In genomic region chr2:18520605-18521031, GRCh38 we compare ENCODE assay signal across 8 cellular contexts. TPM values are rescaled to one million over a fixed set of nuclear protein-coding genes. Genes with fewer than 3 reads are reported as not detected.
A peak's percentile ranks its signal among the peaks of the same experiment; 100 is the strongest.
DNase-seq lines count a peak whose midpoint lies in the region; ATAC-seq and TF ChIP-seq lines count a peak whose summit lies in the region.

No MANE protein-coding gene starts in this region.

- no peaks in the 10 kb centered on the region for H3K27me3 ChIP-seq in AG04450 (ENCODE audit: control insufficient read depth, insufficient read depth, low read length)

- H3K4me1 Mint-ChIP-seq in central memory CD8-positive, alpha-beta T cell, result no peaks in the 10 kb centered on the region

- no peak overlapping the region for H3K27ac Mint-ChIP-seq in central memory CD8-positive, alpha-beta T cell (ENCODE audit: low read depth)

- no peak overlapping the region for H3K27ac ChIP-seq in AG04450 (ENCODE audit: low read depth, low read length)

- DNase-seq in AG04450 (ENCODE audit: low read depth, low spot score) (peak; percentile 68), NCI-H2227 treated with DMSO at 0.1 percent for 48 hours (lab: John Stamatoyannopoulos, UW) (peak; percentile 53), kidney tubule cell (ENCODE audit: low spot score) (peak; percentile 70)
- peak; percentile 58 for DNase-seq in activated CD4-positive, alpha-beta T cell treated with anti-CD3 and anti-CD28 coated beads for 1 hour
- DNase-seq in central memory CD8-positive, alpha-beta T cell (ENCODE audit: low spot score in 2 of 2), result peak; percentile 54 to 68
- DNase-seq in stimulated activated CD4-positive, alpha-beta T cell treated with anti-CD3 and anti-CD28 coated beads, Interleukin-2, amount 100 ng/mL, for 24 hours, result peak; percentile 82

- no peak overlapping the region for H3K4me3 ChIP-seq in AG04450 (ENCODE audit: low read depth, low read length)

- H3K9me3 ChIP-seq in AG04450 (ENCODE audit: control insufficient read depth, insufficient read depth, low read length), result no peaks in the 10 kb centered on the region

- H3K27me3 Mint-ChIP-seq in central memory CD8-positive, alpha-beta T cell, result peaks cover 38% of the 10 kb centered on the region

- peak; percentile 88 for ATAC-seq in GM18858 (IDR thresholded peaks at IDR 0.05; ENCODE audit: unreplicated experiment)
- peak; percentile 91 for ATAC-seq in HG03097 (IDR thresholded peaks at IDR 0.05; ENCODE audit: low FRiP score, unreplicated experiment)
- ATAC-seq in central memory CD8-positive, alpha-beta T cell (replicated peaks; ENCODE audit: extremely low read depth, poor library complexity, severe bottlenecking), result peak; percentile 56

- H3K9me3 Mint-ChIP-seq in central memory CD8-positive, alpha-beta T cell, result no peaks in the 10 kb centered on the region

- no peak overlapping the region for H3K4me3 Mint-ChIP-seq in central memory CD8-positive, alpha-beta T cell

- POLR2A ChIA-PET in AG04450 (lab: Yijun Ruan, JAX), result interaction anchor here (1.1 to 1.2 kb wide), 2 partner anchors 271 to 838 kb away, joined by 3 to 5 read pairs; partner anchors contain the start of gene OSR1

- TF ChIP-seq CTCF in AG04450 (IDR thresholded peaks at IDR 0.05; ENCODE audit: low read depth, low read length), result peak; percentile 96

- CTCF ChIA-PET in AG04450 (lab: Charles Lee), result interaction anchor here (0.5 to 4.9 kb wide), 50 partner anchors 8 to 1343 kb away, joined by 3 to 85 read pairs (median 5); partner anchors contain the start of gene OSR1

- H3K36me3 Mint-ChIP-seq in central memory CD8-positive, alpha-beta T cell (ENCODE audit: insufficient read depth), result no peaks in the 10 kb centered on the region

RNA-seq across cellular contexts. Expression of gene RDH14, which starts 39.8 kb away (rescaled TPM):
- polyA plus RNA-seq in AG04450 (2011; rRNA removed), result 19.5 and 25.1 TPM in 2 replicates
- polyA minus RNA-seq in AG04450 (2011; rRNA and poly(A)+ RNA removed), result 8.6 and 10.3 TPM in 2 replicates
